In the genomic region with DNA sequence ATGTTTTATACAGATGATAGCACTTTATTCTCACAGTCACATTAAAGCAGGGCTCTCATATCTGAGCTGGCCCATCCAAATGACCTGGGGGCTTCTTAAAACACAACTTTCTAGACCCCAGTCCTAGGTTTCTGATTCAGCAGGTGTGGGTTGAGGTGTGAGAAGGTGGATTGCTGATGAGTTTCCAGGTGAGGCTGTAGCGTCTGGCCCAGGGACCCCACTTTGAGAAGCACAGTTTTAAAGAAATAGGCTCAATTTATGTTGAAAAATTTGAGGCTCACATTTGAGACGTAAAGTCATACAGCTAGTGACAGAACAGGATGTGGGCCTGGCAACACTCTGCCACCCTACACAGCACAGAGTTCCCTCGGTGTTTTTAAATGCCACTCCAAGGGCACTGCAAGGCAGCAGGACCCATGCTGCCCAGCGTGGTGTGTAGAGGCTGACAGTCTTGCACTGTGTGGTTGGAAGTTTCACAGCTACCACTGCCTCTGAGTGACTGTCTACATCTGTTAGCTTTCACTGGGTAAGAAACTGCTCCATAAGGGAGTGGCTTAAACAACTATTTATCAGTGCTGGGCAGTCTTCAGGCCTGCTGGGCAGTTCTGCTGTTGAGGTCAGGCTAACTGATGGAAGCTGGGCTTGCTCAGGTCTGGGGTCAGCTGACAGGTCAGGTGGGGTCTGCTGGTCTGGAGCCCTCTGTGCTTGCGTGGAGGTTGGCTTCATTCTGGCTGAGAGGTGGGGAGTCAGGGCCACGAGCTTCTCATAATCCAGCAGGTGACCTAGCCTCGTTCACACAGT, we compare ENCODE assay signal across 24 cellular contexts.
A peak's percentile ranks its signal among the peaks of the same experiment; 100 is the strongest.
DNase-seq lines count a peak whose midpoint lies in the region; ATAC-seq and TF ChIP-seq lines count a peak whose summit lies in the region.
"Had no signal": no experiment of that assay in that cellular context is flagged by ENCODE, and none has a peak within 500 bp of the region (broad histone marks: within the 10 kb centered on the region; RNA-seq: fewer than 3 reads in every experiment).

No MANE protein-coding gene starts in this region.

- no peak overlapping the region for H3K4me2 ChIP-seq in mammary epithelial cell (ENCODE audit: insufficient read depth, low read depth, low read length)
- H3K4me2 ChIP-seq: neural progenitor cell had no signal

- dilution Hi-C loops in mammary epithelial cell (cut with HindIII; ENCODE audit: low sequenced_read_pairs), result loop anchor here (5.0 kb wide), 1 partner anchor 48 kb away; no protein-coding TSS in a partner anchor

- 72% methylated on average over 3 of the region's 7 CpGs; no CpG with 5 or more reads in 1 of the 2 donors for whole genome bisulfite sequencing in gastroesophageal sphincter (ENCODE audit: low coverage in 1 of 2), 2 donors
- WGBS in sigmoid colon, 2 donors, result 78 to 79% methylated on average over 7 of the region's 7 CpGs
- 43% methylated on average over 6 of the region's 7 CpGs for WGBS in mammary epithelial cell (ENCODE audit: low coverage, missing lambda C conversion rate)
- WGBS in spleen, 5 donors, result 72 to 81% (median 79%) methylated on average over 5 to 7 of the region's 7 CpGs

- H3K27ac ChIP-seq in left ventricle myocardium inferior (replicated peaks) (peak overlapping the region; percentile 32), gastroesophageal sphincter (peak overlapping the region in 3 of 4 donors; percentile 54 to 60 (median 58)), sigmoid colon (peak overlapping the region; percentile 53 to 67 (median 62)), mammary epithelial cell (ENCODE audit: insufficient read depth, low read depth, low read length) (no peak overlapping the region), spleen (no peak overlapping the region)
- H3K27ac ChIP-seq: neural progenitor cell had no signal

- CTCF ChIA-PET in mammary epithelial cell (lab: Charles Lee; ENCODE audit: low non-redundant PET), result no interaction called here

- H3K36me3 ChIP-seq in left ventricle myocardium inferior, result no peaks in the 10 kb centered on the region
- H3K36me3 ChIP-seq in gastroesophageal sphincter, result no peaks in the 10 kb centered on the region
- H3K36me3 ChIP-seq in sigmoid colon, result no peaks in the 10 kb centered on the region
- H3K36me3 ChIP-seq in mammary epithelial cell (ENCODE audit: insufficient read depth, low read length), result no peaks in the 10 kb centered on the region
- no peaks in the 10 kb centered on the region for H3K36me3 ChIP-seq in spleen
- H3K36me3 ChIP-seq: neural progenitor cell had no signal

- H3K9ac ChIP-seq in mammary epithelial cell (ENCODE audit: insufficient read depth, low read length), result no peak overlapping the region
- H3K9ac ChIP-seq: neural progenitor cell had no signal

- H3K27me3 ChIP-seq in left ventricle myocardium inferior (ENCODE audit: low read depth) (no peaks in the 10 kb centered on the region), gastroesophageal sphincter (no peaks in the 10 kb centered on the region), sigmoid colon (no peaks in the 10 kb centered on the region), mammary epithelial cell (ENCODE audit: insufficient read depth, low read length) (no peaks in the 10 kb centered on the region), spleen (replicated peaks in 1 of 7) (no peaks in the 10 kb centered on the region)
- H3K27me3 ChIP-seq: neural progenitor cell had no signal

- peaks cover 35% of the 10 kb centered on the region for H3K4me1 ChIP-seq in left ventricle myocardium inferior
- H3K4me1 ChIP-seq in gastroesophageal sphincter, result peaks cover 6 to 57% (median 21%) of the 10 kb centered on the region in 3 donors
- H3K4me1 ChIP-seq in sigmoid colon, result peaks cover 0 to 56% (median 48%) of the 10 kb centered on the region in 4 donors
- no peaks in the 10 kb centered on the region for H3K4me1 ChIP-seq in mammary epithelial cell (ENCODE audit: insufficient read depth, low read length)
- no peaks in the 10 kb centered on the region for H3K4me1 ChIP-seq in spleen
- H3K4me1 ChIP-seq: neural progenitor cell had no signal

- intact Hi-C loops in left ventricle myocardium inferior (cut with micrococcal nuclease) (no loop called here), cardiac septum (cut with DNase I) (no loop called here), sigmoid colon (cut with DNase I) (loop anchor here (10.0 kb wide), 2 partner anchors 250 to 380 kb away; no protein-coding TSS in a partner anchor), mammary epithelial cell (cut with micrococcal nuclease) (no loop called here), spleen (cut with DNase I; ENCODE audit: low total_unique reads) (no loop called here)

- DNase-seq in left ventricle myocardium inferior (no peak), cardiac septum (ENCODE audit: low spot score) (no peak), sigmoid colon (no peak), mammary epithelial cell (no peak), spleen (no peak), cortex of kidney (lab: John Stamatoyannopoulos, UW) (no peak)
- DNase-seq: activated CD4-positive, CD25-positive, alpha-beta regulatory T cell treated with anti-CD3 and anti-CD28 coated beads, Interleukin-2, amount 50 U/mL, for 72 hours; activated CD8-positive, alpha-beta T cell treated with anti-CD3 and anti-CD28 coated beads for 36 hours; anterior cingulate cortex; CD8-positive, alpha-beta T cell; DMS 273 treated with DMSO at 0.1 percent for 48 hours; Karpas-422; kidney; MV-4-11; NCI-H146; NCI-H2107; NCI-H446; NCI-H774; OCI-M1; substantia nigra; T-helper 2 cell had no signal

- TF ChIP-seq EP300 in gastroesophageal sphincter (IDR thresholded peaks at IDR 0.05) (no peak), sigmoid colon (IDR thresholded peaks at IDR 0.05) (no peak)

- H3K79me2 ChIP-seq in mammary epithelial cell (ENCODE audit: insufficient read depth, low read length), result no peaks in the 10 kb centered on the region

- ATAC-seq in gastroesophageal sphincter (peak; percentile 21), HG03342 (IDR thresholded peaks at IDR 0.05; ENCODE audit: unreplicated experiment) (no peak)
- ATAC-seq: activated CD8-positive, alpha-beta T cell treated with anti-CD3 and anti-CD28 coated beads for 36 hours; CD8-positive, alpha-beta T cell had no signal

- no peak overlapping the region for H3K4me3 ChIP-seq in left ventricle myocardium inferior
- no peak overlapping the region for H3K4me3 ChIP-seq in gastroesophageal sphincter
- no peak overlapping the region for H3K4me3 ChIP-seq in sigmoid colon
- no peak overlapping the region for H3K4me3 ChIP-seq in mammary epithelial cell (replicated peaks in 1 of 3; ENCODE audit: insufficient read depth in 1 of 3, low read depth in 2 of 3, low read length in 3 of 3)
- H3K4me3 ChIP-seq in spleen, result no peak overlapping the region
- H3K4me3 ChIP-seq: neural progenitor cell had no signal

- BruUV-seq in mammary epithelial cell (replicated peaks; lab: Mats Ljungman, UMichigan), result no TSS peak

- H3K9me3 ChIP-seq in left ventricle myocardium inferior (replicated peaks) (no peaks in the 10 kb centered on the region), gastroesophageal sphincter (no peaks in the 10 kb centered on the region), sigmoid colon (no peaks in the 10 kb centered on the region), mammary epithelial cell (replicated peaks; ENCODE audit: insufficient read depth, low read length) (peaks cover 14% of the 10 kb centered on the region), spleen (no peaks in the 10 kb centered on the region)

- no peak for TF ChIP-seq CTCF in left ventricle myocardium inferior (IDR thresholded peaks at IDR 0.05; ENCODE audit: borderline replicate concordance)
- no peak for TF ChIP-seq CTCF in gastroesophageal sphincter (IDR thresholded peaks at IDR 0.05)
- no peak for TF ChIP-seq CTCF in sigmoid colon (IDR thresholded peaks at IDR 0.05)
- no peak for TF ChIP-seq CTCF in mammary epithelial cell (conservative IDR thresholded peaks at IDR 0.05 in 1 of 2, IDR thresholded peaks at IDR 0.05 in 1 of 2; ENCODE audit: extremely low read depth in 1 of 2, insufficient read depth in 1 of 2, low read depth in 1 of 2, low read length in 2 of 2)
- TF ChIP-seq CTCF in spleen (IDR thresholded peaks at IDR 0.05 in 8 of 11, conservative IDR thresholded peaks at IDR 0.05 in 3 of 11), result no peak

- H2AFZ ChIP-seq in mammary epithelial cell (ENCODE audit: low read depth, low read length), result no peak overlapping the region
- H2AFZ ChIP-seq: neural progenitor cell had no signal

- in situ Hi-C loops in mammary epithelial cell (cut with MboI; ENCODE audit: low sequenced_read_pairs in 2 of 2), result no loop called here

- H4K20me1 ChIP-seq in mammary epithelial cell (ENCODE audit: insufficient read depth, low read length), result no peaks in the 10 kb centered on the region

- TF ChIP-seq POLR2A in gastroesophageal sphincter (IDR thresholded peaks at IDR 0.05), result no peak
- TF ChIP-seq POLR2A in sigmoid colon (IDR thresholded peaks at IDR 0.05), result no peak
- no peak for TF ChIP-seq POLR2A in spleen (IDR thresholded peaks at IDR 0.05)

Comparison
In these comparisons a context has a peak if more than half of its experiments do, and no peak if none do; other contexts are left out.
1. H3K27ac ChIP-seq: peak in left ventricle myocardium inferior (single experiment), gastroesophageal sphincter (3 of 4) and sigmoid colon (4 of 4); none in mammary epithelial cell (single experiment) and spleen (0 of 8).